ENCODE assay signal across 1 cellular context in genomic region chr21:33266050-33266783, GRCh38.
TF ChIP-seq lines count a peak whose summit lies in the region.

Gene IL10RB, plus strand, starts transcription at chr21:33266367. Its CDS starts 99 bp downstream, at chr21:33266466.

TF ChIP-seq in HepG2, 621 proteins besides CTCF, POLR2A, EP300 and RAD21 (continued from another document and continues in another):
- peak; percentile 71; the same call in 1 of the 2 replicates for TF ChIP-seq AKAP8 (CRISPR knock-in tag; IDR thresholded peaks at IDR 0.05)
- no peak for TF ChIP-seq LBX2 (CRISPR knock-in tag; IDR thresholded peaks at IDR 0.05; ENCODE audit: borderline replicate concordance)
- TF ChIP-seq PPARG (CRISPR knock-in tag; conservative IDR thresholded peaks at IDR 0.05), result no peak
- peak; percentile 19 for TF ChIP-seq HNRNPK (IDR thresholded peaks at IDR 0.05; ENCODE audit: low read depth, low read length, poor library complexity, severe bottlenecking)
- no peak for TF ChIP-seq MYPOP (CRISPR knock-in tag; IDR thresholded peaks at IDR 0.05)
- peak; percentile 35; the same call in 1 of the 2 replicates for TF ChIP-seq GFI1 (CRISPR knock-in tag; IDR thresholded peaks at IDR 0.05; ENCODE audit: borderline replicate concordance)
- peak; percentile 63; the same call in 1 of the 2 replicates for TF ChIP-seq ZNF710 (CRISPR knock-in tag; IDR thresholded peaks at IDR 0.05; ENCODE audit: borderline replicate concordance)
- TF ChIP-seq XRCC5 (optimal IDR thresholded peaks at IDR 0.05; ENCODE audit: low read length), result peak; percentile 45
- TF ChIP-seq ZNF746 (CRISPR knock-in tag; IDR thresholded peaks at IDR 0.05), result no peak
- TF ChIP-seq IKZF5 (CRISPR knock-in tag; IDR thresholded peaks at IDR 0.05), result 0 out of 2 replicates have a peak, but pooled peaks have one; percentile 35
- no peak for TF ChIP-seq HMG20A (CRISPR knock-in tag; IDR thresholded peaks at IDR 0.05; ENCODE audit: borderline replicate concordance)
- no peak for TF ChIP-seq KIAA2018 (CRISPR knock-in tag; IDR thresholded peaks at IDR 0.05; ENCODE audit: borderline replicate concordance)
- 0 out of 2 replicates have a peak, but pooled peaks have one; percentile 23 for TF ChIP-seq MTA1 (CRISPR knock-in tag; IDR thresholded peaks at IDR 0.05; ENCODE audit: borderline replicate concordance)
- no peak; the same call in 1 of the 2 replicates for TF ChIP-seq ZNF547 (CRISPR knock-in tag; IDR thresholded peaks at IDR 0.05)
- no peak for TF ChIP-seq RELA (CRISPR knock-in tag; IDR thresholded peaks at IDR 0.05)
- no peak for TF ChIP-seq CCDC6 (CRISPR knock-in tag; IDR thresholded peaks at IDR 0.05)
- TF ChIP-seq MIXL1 (CRISPR knock-in tag; IDR thresholded peaks at IDR 0.05), result no peak
- TF ChIP-seq NCOA2 (CRISPR knock-in tag; IDR thresholded peaks at IDR 0.05), result no peak
- no peak; the same call in none of the 2 replicates for TF ChIP-seq HIC2 (CRISPR knock-in tag; IDR thresholded peaks at IDR 0.05; ENCODE audit: low read depth)
- 0 out of 2 replicates have a peak, but pooled peaks have one; percentile 35 for TF ChIP-seq PITX1 (CRISPR knock-in tag; IDR thresholded peaks at IDR 0.05)
- no peak for TF ChIP-seq ATM (IDR thresholded peaks at IDR 0.05; ENCODE audit: borderline replicate concordance)
- TF ChIP-seq ZNF281 (CRISPR knock-in tag; IDR thresholded peaks at IDR 0.05; ENCODE audit: borderline replicate concordance), result peak; percentile 15; the same call in 1 of the 2 replicates
- TF ChIP-seq ZNF501 (CRISPR knock-in tag; IDR thresholded peaks at IDR 0.05), result no peak; the same call in 1 of the 2 replicates
- TF ChIP-seq MYC (CRISPR knock-in tag; IDR thresholded peaks at IDR 0.05; ENCODE audit: borderline replicate concordance), result peak; percentile 40; the same call in 1 of the 2 replicates
- TF ChIP-seq MTERF4 (CRISPR knock-in tag; IDR thresholded peaks at IDR 0.05), result no peak
- TF ChIP-seq ZNF333 (CRISPR knock-in tag; IDR thresholded peaks at IDR 0.05; ENCODE audit: borderline replicate concordance), result 0 out of 2 replicates have a peak, but pooled peaks have one; percentile 33
- no peak for TF ChIP-seq ZNF570 (CRISPR knock-in tag; IDR thresholded peaks at IDR 0.05; ENCODE audit: borderline replicate concordance)
- TF ChIP-seq CREB1 (IDR thresholded peaks at IDR 0.05), result no peak
- no peak for TF ChIP-seq CREB1 (CRISPR knock-in tag; IDR thresholded peaks at IDR 0.05)
- no peak for TF ChIP-seq TMF1 (CRISPR knock-in tag; IDR thresholded peaks at IDR 0.05; ENCODE audit: low read depth)
- no peak for TF ChIP-seq ZKSCAN5 (CRISPR knock-in tag; IDR thresholded peaks at IDR 0.05)
- no peak for TF ChIP-seq IKZF4 (CRISPR knock-in tag; IDR thresholded peaks at IDR 0.05; ENCODE audit: borderline replicate concordance, low read depth, not compliant biosample characterization)
- TF ChIP-seq ARID2 (CRISPR knock-in tag; IDR thresholded peaks at IDR 0.05; ENCODE audit: borderline replicate concordance), result no peak
- TF ChIP-seq MAFG (CRISPR knock-in tag; IDR thresholded peaks at IDR 0.05), result no peak
- TF ChIP-seq FOXC1 (CRISPR knock-in tag; IDR thresholded peaks at IDR 0.05; ENCODE audit: borderline replicate concordance), result no peak; the same call in 1 of the 2 replicates
- TF ChIP-seq ZNF383 (CRISPR knock-in tag; IDR thresholded peaks at IDR 0.05; ENCODE audit: borderline replicate concordance), result no peak
- no peak for TF ChIP-seq ZNF660 (CRISPR knock-in tag; IDR thresholded peaks at IDR 0.05; ENCODE audit: borderline replicate concordance, low read depth)
- peak; percentile 99 for TF ChIP-seq KDM2A (CRISPR knock-in tag; IDR thresholded peaks at IDR 0.05; ENCODE audit: borderline replicate concordance, low read depth)
- peak; percentile 73; the same call in 1 of the 2 replicates for TF ChIP-seq PATZ1 (CRISPR knock-in tag; IDR thresholded peaks at IDR 0.05)
- TF ChIP-seq ZNF678 (CRISPR knock-in tag; IDR thresholded peaks at IDR 0.05), result no peak
- TF ChIP-seq TBP (CRISPR knock-in tag; IDR thresholded peaks at IDR 0.05), result no peak
- TF ChIP-seq SUZ12 (IDR thresholded peaks at IDR 0.05; ENCODE audit: low read depth, low read length), result no peak
